In genomic region chr6:121319112-121319553, GRCh38 we compare ENCODE assay signal across 8 cellular contexts. TPM values are rescaled to one million over a fixed set of nuclear protein-coding genes. Genes with fewer than 3 reads are reported as not detected.
A peak's percentile ranks its signal among the peaks of the same experiment; 100 is the strongest.
DNase-seq lines count a peak whose midpoint lies in the region; ATAC-seq, FAIRE-seq and TF ChIP-seq lines count a peak whose summit lies in the region.

No MANE protein-coding gene starts in this region.

- no peaks in the 10 kb centered on the region for H3K4me1 ChIP-seq in pancreas

- peak; percentile 99 for FAIRE-seq in G401.6 (lab: Jason Lieb, UNC)
- FAIRE-seq in pancreas (lab: Jason Lieb, UNC): no peak

- peaks cover 0 to 6% (median 0%) of the 10 kb centered on the region in 3 donors for H3K36me3 ChIP-seq in pancreas

- 15 to 32% methylated on average over 4 of the region's 4 CpGs for WGBS in pancreas, 2 donors

- H3K4me3 ChIP-seq in pancreas: peak overlapping the region in 2 of 4 donors; percentile 8 to 12

- ATAC-seq in pancreas: peak in 3 of 4 donors; percentile 54 to 81 (median 71)
- ATAC-seq in HG03025 (IDR thresholded peaks at IDR 0.05; ENCODE audit: low FRiP score, unreplicated experiment): no peak

- no peaks in the 10 kb centered on the region for H3K27me3 ChIP-seq in pancreas

- peak in 3 of 4 donors; percentile 34 to 39 (median 38) for TF ChIP-seq CTCF in pancreas (IDR thresholded peaks at IDR 0.05)

- H3K9me3 ChIP-seq in pancreas: no peaks in the 10 kb centered on the region

- intact Hi-C loops in pancreas (cut with DNase I): no loop called here

- H3K27ac ChIP-seq in pancreas: no peak overlapping the region

- DNase-seq in NCI-H2227 treated with DMSO at 0.1 percent for 48 hours (lab: John Stamatoyannopoulos, UW) (peak; percentile 9), fibroblast of peridontal ligament (ENCODE audit: extremely low read depth) (peak; percentile 63), pancreas (no peak), C1 segment of cervical spinal cord (lab: John Stamatoyannopoulos, UW) (no peak), NCI-H510A (lab: John Stamatoyannopoulos, UW) (no peak)
- DNase-seq in stimulated activated CD4-positive, alpha-beta T cell treated with anti-CD3 and anti-CD28 coated beads, Interleukin-12 subunit alpha, Interleukin-12 subunit beta, amount 100 ng/mL, for 4 hours: no peak

RNA-seq across cellular contexts. Expression of gene TBC1D32, which starts 15.1 kb away (rescaled TPM):
- total RNA-seq in pancreas: 1 to 10 TPM; 2.9 to 6.3 (median 3.8) TPM
- 1 to 10 TPM; 1.1 to 3.1 TPM for polyA plus RNA-seq in pancreas

Comparison
In these comparisons a context has a peak if more than half of its experiments do, and no peak if none do; other contexts are left out.
1. DNase-seq: peak in NCI-H2227 treated with DMSO at 0.1 percent for 48 hours (single experiment) and fibroblast of peridontal ligament (single experiment); none in pancreas (0 of 6), C1 segment of cervical spinal cord (0 of 14), NCI-H510A (single experiment) and stimulated activated CD4-positive, alpha-beta T cell treated with anti-CD3 and anti-CD28 coated beads, Interleukin-12 subunit alpha, Interleukin-12 subunit beta, amount 100 ng/mL, for 4 hours (single experiment).